ENCODE assay signal across 24 cellular contexts in genomic region chrX:141158084-141158483, GRCh38.
"Had no signal": no experiment of that assay in that cellular context is flagged by ENCODE, and none has a peak within 500 bp of the region (broad histone marks: within the 10 kb centered on the region; RNA-seq: fewer than 3 reads in every experiment).

No MANE protein-coding gene starts in this region.

- H3K27ac Mint-ChIP-seq: activated CD4-positive, alpha-beta T cell treated with anti-CD3 and anti-CD28 coated beads for 36 hours; activated CD4-positive, alpha-beta T cell treated with anti-CD3 and anti-CD28 coated beads, Interleukin-2, amount 10 ng/mL, durations not matched to agents 24 days and 14 days; activated naive CD8-positive, alpha-beta T cell treated with anti-CD3 and anti-CD28 coated beads for 36 hours; activated naive CD8-positive, alpha-beta T cell treated with anti-CD3 and anti-CD28 coated beads, Interleukin-2, amount 50 U/mL, for 24 hours; activated T-helper 1 cell treated with anti-CD3 and anti-CD28 coated beads, Interleukin-12 subunit alpha, Interleukin-12 subunit beta, Interleukin-2, Interleukin-4 antibody, amounts not matched to agents 30 ng/mL and 10 ng/mL and 1 ng/mL, durations not matched to agents 14 hours and 24 hours and 36 hours had no signal

- H3K27me3 Mint-ChIP-seq: activated CD4-positive, alpha-beta T cell treated with anti-CD3 and anti-CD28 coated beads for 36 hours; activated CD4-positive, alpha-beta T cell treated with anti-CD3 and anti-CD28 coated beads, Interleukin-2, amount 10 ng/mL, durations not matched to agents 24 days and 14 days; activated naive CD8-positive, alpha-beta T cell treated with anti-CD3 and anti-CD28 coated beads for 36 hours; activated naive CD8-positive, alpha-beta T cell treated with anti-CD3 and anti-CD28 coated beads, Interleukin-2, amount 50 U/mL, for 24 hours had no signal

- DNase-seq: activated CD4-positive, alpha-beta T cell treated with anti-CD3 and anti-CD28 coated beads for 36 hours; activated CD4-positive, alpha-beta T cell treated with anti-CD3 and anti-CD28 coated beads, Interleukin-2, amount 10 ng/mL, durations not matched to agents 24 days and 14 days; activated CD4-positive, CD25-positive, alpha-beta regulatory T cell; activated CD4-positive, CD25-positive, alpha-beta regulatory T cell treated with anti-CD3 and anti-CD28 coated beads, Interleukin-2, amount 50 U/mL, for 72 hours; activated CD8-positive, alpha-beta memory T cell treated with anti-CD3 and anti-CD28 coated beads, Interleukin-2, amount 50 U/mL, for 48 hours; activated gamma-delta T cell; activated naive CD4-positive, alpha-beta T cell; activated naive CD4-positive, alpha-beta T cell treated with anti-CD3 and anti-CD28 coated beads, Interleukin-2, amount 50 U/mL, for 16 hours; activated naive CD8-positive, alpha-beta T cell treated with anti-CD3 and anti-CD28 coated beads for 36 hours; activated naive CD8-positive, alpha-beta T cell treated with anti-CD3 and anti-CD28 coated beads, Interleukin-2, amount 50 U/mL, for 24 hours; activated T-cell treated with anti-CD3 and anti-CD28 coated beads, Interleukin-2, amount 50 U/mL, for 4 hours; adrenal gland; amygdala; aorta; body of pancreas; central memory CD4-positive, alpha-beta T cell; cerebellar nuclear complex; colonic mucosa; effector CD8-positive, alpha-beta T cell; esophagus squamous epithelium; foreskin melanocyte; head of caudate nucleus had no signal

- H3K36me3 Mint-ChIP-seq: activated naive CD8-positive, alpha-beta T cell treated with anti-CD3 and anti-CD28 coated beads for 36 hours had no signal

- H3K4me3 Mint-ChIP-seq: activated CD4-positive, alpha-beta T cell treated with anti-CD3 and anti-CD28 coated beads for 36 hours; activated CD4-positive, alpha-beta T cell treated with anti-CD3 and anti-CD28 coated beads, Interleukin-2, amount 10 ng/mL, durations not matched to agents 24 days and 14 days; activated naive CD8-positive, alpha-beta T cell treated with anti-CD3 and anti-CD28 coated beads for 36 hours; activated naive CD8-positive, alpha-beta T cell treated with anti-CD3 and anti-CD28 coated beads, Interleukin-2, amount 50 U/mL, for 24 hours; activated T-cell treated with anti-CD3 and anti-CD28 coated beads, Interleukin-2, amount 50 U/mL, for 4 hours; activated T-helper 1 cell treated with anti-CD3 and anti-CD28 coated beads, Interleukin-12 subunit alpha, Interleukin-12 subunit beta, Interleukin-2, Interleukin-4 antibody, amounts not matched to agents 30 ng/mL and 10 ng/mL and 1 ng/mL, durations not matched to agents 14 hours and 24 hours and 36 hours had no signal

- ATAC-seq: activated CD4-positive, alpha-beta T cell treated with anti-CD3 and anti-CD28 coated beads for 36 hours; activated naive CD8-positive, alpha-beta T cell treated with anti-CD3 and anti-CD28 coated beads, Interleukin-2, amount 50 U/mL, for 24 hours; activated T-cell treated with anti-CD3 and anti-CD28 coated beads, Interleukin-2, amount 50 U/mL, for 4 hours; body of pancreas; SK-N-SH treated with all-trans-retinoic acid at 6 μM for 48 hours had no signal
